In the genomic region with DNA sequence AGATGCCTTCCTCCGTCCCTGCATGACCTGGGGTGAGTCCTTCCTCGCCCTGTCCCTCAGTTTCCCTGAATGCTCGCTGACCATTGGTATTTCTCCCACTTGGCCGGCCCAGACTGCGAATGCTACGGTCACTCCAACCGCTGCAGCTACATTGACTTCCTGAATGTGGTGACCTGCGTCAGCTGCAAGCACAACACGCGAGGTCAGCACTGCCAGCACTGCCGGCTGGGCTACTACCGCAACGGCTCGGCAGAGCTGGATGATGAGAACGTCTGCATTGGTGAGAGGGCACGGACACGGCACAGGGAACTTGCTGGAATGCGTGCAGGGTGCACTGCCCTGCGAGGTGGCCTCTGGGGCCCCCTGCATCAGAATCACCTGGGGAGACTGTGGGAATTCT, we compare ENCODE assay signal across 16 cellular contexts.
"Had no signal": no experiment of that assay in that cellular context is flagged by ENCODE, and none has a peak within 500 bp of the region (broad histone marks: within the 10 kb centered on the region; RNA-seq: fewer than 3 reads in every experiment).

No MANE protein-coding gene starts in this region.

- H3K4me3 Mint-ChIP-seq: activated naive CD8-positive, alpha-beta T cell treated with anti-CD3 and anti-CD28 coated beads, Interleukin-2, amount 50 U/mL, for 24 hours; memory B cell; nephron progenitor cell; stimulated activated naive CD8-positive, alpha-beta T cell treated with anti-CD3 and anti-CD28 coated beads, Interleukin-15, amount 100 ng/mL, for 72 hours; WTC11 had no signal

- H3K4me3 ChIP-seq: ascending aorta, esophagus muscularis mucosa, left lung, ovary, testis had no signal

- ATAC-seq: activated naive CD8-positive, alpha-beta T cell treated with anti-CD3 and anti-CD28 coated beads, Interleukin-2, amount 50 U/mL, for 24 hours; left lung; stimulated activated naive CD8-positive, alpha-beta T cell treated with anti-CD3 and anti-CD28 coated beads, Interleukin-15, amount 100 ng/mL, for 72 hours; WTC11 had no signal

- H3K27ac Mint-ChIP-seq: activated naive CD8-positive, alpha-beta T cell treated with anti-CD3 and anti-CD28 coated beads, Interleukin-2, amount 50 U/mL, for 24 hours; memory B cell; nephron progenitor cell; stimulated activated naive CD8-positive, alpha-beta T cell treated with anti-CD3 and anti-CD28 coated beads, Interleukin-15, amount 100 ng/mL, for 72 hours; WTC11 had no signal

- H3K9me3 Mint-ChIP-seq: activated naive CD8-positive, alpha-beta T cell treated with anti-CD3 and anti-CD28 coated beads, Interleukin-2, amount 50 U/mL, for 24 hours; memory B cell; nephron progenitor cell; stimulated activated naive CD8-positive, alpha-beta T cell treated with anti-CD3 and anti-CD28 coated beads, Interleukin-15, amount 100 ng/mL, for 72 hours; WTC11 had no signal

- H3K27ac ChIP-seq: ascending aorta, esophagus muscularis mucosa, ovary, testis had no signal

- H3K27me3 ChIP-seq: ascending aorta, ovary, testis had no signal

- H3K9me3 ChIP-seq: ascending aorta, esophagus muscularis mucosa, left lung, ovary, testis had no signal

- H3K27me3 Mint-ChIP-seq: memory B cell had no signal

- H3K36me3 ChIP-seq: ascending aorta, esophagus muscularis mucosa, left lung, ovary had no signal

- H3K36me3 Mint-ChIP-seq: memory B cell, WTC11 had no signal

- DNase-seq: activated CD4-positive, alpha-beta T cell treated with anti-CD3 and anti-CD28 coated beads for 48 hours; activated naive CD4-positive, alpha-beta T cell treated with Interleukin-2 at 50 U/mL for 16 hours; activated naive CD8-positive, alpha-beta T cell treated with anti-CD3 and anti-CD28 coated beads, Interleukin-2, amount 50 U/mL, for 24 hours; foreskin fibroblast; nephron progenitor cell; ovary; stimulated activated CD4-positive, alpha-beta T cell treated with anti-CD3 and anti-CD28 coated beads, Interleukin-15, amount 100 ng/mL, for 24 hours; stimulated activated CD4-positive, alpha-beta T cell treated with anti-CD3 and anti-CD28 coated beads, Interleukin-4, amount 100 ng/mL, for 4 hours; stimulated activated naive CD8-positive, alpha-beta T cell treated with anti-CD3 and anti-CD28 coated beads, Interleukin-15, amount 100 ng/mL, for 72 hours; testis had no signal

- FAIRE-seq: bronchial epithelial cell had no signal
